In genomic region chr16:85049864-85050263, GRCh38 we compare ENCODE assay signal across 27 cellular contexts. TPM values are rescaled to one million over a fixed set of nuclear protein-coding genes. Genes with fewer than 3 reads are reported as not detected.
DNase-seq lines count a peak whose midpoint lies in the region; ATAC-seq, FAIRE-seq and TF ChIP-seq lines count a peak whose summit lies in the region.
"Had no signal": no experiment of that assay in that cellular context is flagged by ENCODE, and none has a peak within 500 bp of the region (broad histone marks: within the 10 kb centered on the region; RNA-seq: fewer than 3 reads in every experiment).

No MANE protein-coding gene starts in this region.

- H3K14ac ChIP-seq in IMR-90 (replicated peaks; ENCODE audit: low read depth, low read length): no peak overlapping the region

- BruUV-seq in IMR-90 (replicated peaks; lab: Mats Ljungman, UMichigan): no TSS peak

- TF ChIP-seq CTCF in IMR-90 (conservative IDR thresholded peaks at IDR 0.05; ENCODE audit: low read depth, low read length): no peak
- no peak for TF ChIP-seq CTCF in kidney (IDR thresholded peaks at IDR 0.05; ENCODE audit: borderline replicate concordance, extremely low read depth, insufficient read depth)
- no peak for TF ChIP-seq CTCF in D721Med (IDR thresholded peaks at IDR 0.05; ENCODE audit: insufficient read depth, missing control alignments)

- TF ChIP-seq POLR2A in IMR-90 (IDR thresholded peaks at IDR 0.05; ENCODE audit: low read depth, low read length): no peak

- no peak overlapping the region for H2BK15ac ChIP-seq in IMR-90 (ENCODE audit: low read depth, low read length)

- no peaks in the 10 kb centered on the region for H3K9me3 ChIP-seq in BLaER1
- no peaks in the 10 kb centered on the region for H3K9me3 ChIP-seq in IMR-90 (ENCODE audit: control insufficient read depth, insufficient read depth, low read length)
- no peaks in the 10 kb centered on the region for H3K9me3 ChIP-seq in kidney (ENCODE audit: control insufficient read depth in 1 of 2, low read length in 2 of 2)
- H3K9me3 ChIP-seq: A549, MG63 had no signal

- no peak overlapping the region for H3K56ac ChIP-seq in IMR-90 (ENCODE audit: extremely low read depth, insufficient read depth, low read length)

- H3K4me1 Mint-ChIP-seq in stimulated activated effector memory CD8-positive, alpha-beta T cell treated with anti-CD3 and anti-CD28 coated beads, Interleukin-12 subunit alpha, Interleukin-12 subunit beta, amount 100 ng/mL, for 72 hours: no peaks in the 10 kb centered on the region

- H4K8ac ChIP-seq in IMR-90 (ENCODE audit: low read depth in 2 of 2, low read length in 2 of 2): no peak overlapping the region

- H3K4me2 ChIP-seq in BLaER1: peak overlapping the region; percentile 82
- no peak overlapping the region for H3K4me2 ChIP-seq in IMR-90 (ENCODE audit: low read depth, low read length)
- H3K4me2 ChIP-seq: A549, PC-9 had no signal

- intact Hi-C loops in IMR-90 (cut with micrococcal nuclease) (no loop called here), kidney (cut with DNase I) (no loop called here), sciatic nerve (cut with DNase I) (no loop called here)

- no peak overlapping the region for H3K23ac ChIP-seq in IMR-90 (ENCODE audit: low read depth, low read length)

- peaks cover 3 to 21% of the 10 kb centered on the region in 2 experiments; a peak in 3 of 4 replicates for H3K79me1 ChIP-seq in IMR-90 (ENCODE audit: low read depth in 1 of 2, low read length in 2 of 2)

- H2BK120ac ChIP-seq in IMR-90 (ENCODE audit: low read depth, low read length): no peak overlapping the region

- H3K27ac ChIP-seq in BLaER1 (no peak overlapping the region), IMR-90 (ENCODE audit: insufficient read depth, low read length) (no peak overlapping the region), kidney (ENCODE audit: low read depth in 2 of 2, low read length in 2 of 2) (no peak overlapping the region)
- H3K27ac ChIP-seq: A549, C4-2B, PC-9 had no signal

- H4K5ac ChIP-seq in IMR-90 (ENCODE audit: low read depth, low read length): no peak overlapping the region

- H2AK5ac ChIP-seq in IMR-90 (ENCODE audit: low read depth, low read length): 0 out of 2 replicates have a peak overlapping the region, but pooled peaks have one; percentile 11

- DNase-seq in IMR-90 (no peak), kidney (peak; percentile 59), NCI-H1436 treated with DMSO at 0.1 percent for 48 hours (lab: John Stamatoyannopoulos, UW) (no peak), D721Med (ENCODE audit: insufficient read length, low spot score) (no peak), sciatic nerve (ENCODE audit: low spot score) (no peak), 8988T (no peak)
- DNase-seq in stimulated activated effector memory CD8-positive, alpha-beta T cell treated with anti-CD3 and anti-CD28 coated beads, Interleukin-12 subunit alpha, Interleukin-12 subunit beta, amount 100 ng/mL, for 72 hours (ENCODE audit: low spot score in 2 of 2): no peak
- DNase-seq: AML-193; CD8-positive, alpha-beta T cell; DMS79 treated with DMSO at 0.1 percent for 48 hours; GF-D8; KG1; NCI-H1105 treated with DMSO at 0.1 percent for 48 hours; NCI-H2029; NCI-H446; NCI-H524 treated with DMSO at 0.1 percent for 48 hours; NCI-H82; NK-92 treated with Interleukin-12 subunit alpha and Interleukin-12 subunit beta, amount 100 ng/mL, for 24 hours; PC-9; RPMI8226; SHP77 had no signal

- H3K9me3 Mint-ChIP-seq in stimulated activated effector memory CD8-positive, alpha-beta T cell treated with anti-CD3 and anti-CD28 coated beads, Interleukin-12 subunit alpha, Interleukin-12 subunit beta, amount 100 ng/mL, for 72 hours: no peaks in the 10 kb centered on the region
- H3K9me3 Mint-ChIP-seq: CD8-positive, alpha-beta T cell had no signal

- in situ Hi-C loops in IMR-90 (cut with MboI; ENCODE audit: low sequenced_read_pairs): no loop called here

- H2AFZ ChIP-seq in IMR-90 (replicated peaks; ENCODE audit: low read length, poor library complexity): no peak overlapping the region
- H2AFZ ChIP-seq: PC-9 had no signal

- H3K4me3 ChIP-seq in BLaER1: no peak overlapping the region
- no peak overlapping the region for H3K4me3 ChIP-seq in IMR-90 (ENCODE audit: insufficient read depth, low read depth, low read length)
- no peak overlapping the region for H3K4me3 ChIP-seq in kidney (ENCODE audit: low read length in 2 of 2)
- H3K4me3 ChIP-seq: A549, MG63, PC-9 had no signal

- H3K18ac ChIP-seq in IMR-90 (ENCODE audit: low read depth, low read length): no peak overlapping the region

- no peak overlapping the region for H2BK20ac ChIP-seq in IMR-90 (ENCODE audit: low read depth, low read length)

- peaks cover 5% of the 10 kb centered on the region; the same call in 1 of the 2 replicates for H4K20me1 ChIP-seq in BLaER1
- peaks cover 12% of the 10 kb centered on the region for H4K20me1 ChIP-seq in IMR-90 (ENCODE audit: insufficient read depth, low read length)

- peaks cover 3% of the 10 kb centered on the region for H3K9me1 ChIP-seq in IMR-90 (ENCODE audit: insufficient read depth, low read length)

- no peak overlapping the region for H3K4me3 Mint-ChIP-seq in stimulated activated effector memory CD8-positive, alpha-beta T cell treated with anti-CD3 and anti-CD28 coated beads, Interleukin-12 subunit alpha, Interleukin-12 subunit beta, amount 100 ng/mL, for 72 hours
- H3K4me3 Mint-ChIP-seq: CD8-positive, alpha-beta T cell had no signal

- H2AK9ac ChIP-seq in IMR-90 (replicated peaks; ENCODE audit: low read depth, low read length, poor library complexity): no peak overlapping the region

- CTCF ChIA-PET in IMR-90 (lab: Yijun Ruan, JAX): no interaction called here

- dilution Hi-C loops in IMR-90 (cut with HindIII; ENCODE audit: low sequenced_read_pairs, unreplicated experiment): no loop called here

- no peak overlapping the region for H2BK5ac ChIP-seq in IMR-90 (ENCODE audit: low read depth, low read length, poor library complexity, severe bottlenecking)

- H4K91ac ChIP-seq in IMR-90 (ENCODE audit: insufficient read depth, low read depth, low read length): no peak overlapping the region

- H3K27me3 ChIP-seq in BLaER1: peaks cover 34% of the 10 kb centered on the region
- H3K27me3 ChIP-seq in IMR-90 (ENCODE audit: control insufficient read depth, insufficient read depth, low read length): 0 out of 2 replicates have a peak, but pooled peaks cover 1% of the 10 kb centered on the region
- H3K27me3 ChIP-seq: MG63 had no signal

- WGBS in IMR-90 (ENCODE audit: extremely low coverage in 2 of 2, insufficient read length in 1 of 2), 2 experiments: 78% methylated on average over 4 of the region's 12 CpGs; no CpG with 5 or more reads in 1 of the 2 experiments

- FAIRE-seq in kidney (lab: Jason Lieb, UNC) (no peak), D721Med (lab: Jason Lieb, UNC) (no peak)
- FAIRE-seq: A549, GM12891 had no signal

- no peaks in the 10 kb centered on the region for H3K36me3 Mint-ChIP-seq in stimulated activated effector memory CD8-positive, alpha-beta T cell treated with anti-CD3 and anti-CD28 coated beads, Interleukin-12 subunit alpha, Interleukin-12 subunit beta, amount 100 ng/mL, for 72 hours

- no peak overlapping the region for H3K9ac ChIP-seq in BLaER1
- H3K9ac ChIP-seq in IMR-90 (ENCODE audit: low read depth, low read length): no peak overlapping the region
- no peak overlapping the region for H3K9ac ChIP-seq in kidney (ENCODE audit: low read length in 2 of 2)

- POLR2A ChIA-PET in IMR-90 (lab: Charles Lee; ENCODE audit: unreplicated experiment): interaction anchor here (1.0 kb wide), 1 partner anchor 19 kb away, joined by 3 read pairs; no protein-coding TSS in a partner anchor

- H3K36me3 ChIP-seq in BLaER1 (no peaks in the 10 kb centered on the region), IMR-90 (ENCODE audit: control insufficient read depth, insufficient read depth, low read length) (peaks cover 5% of the 10 kb centered on the region; the same call in 1 of the 2 replicates), kidney (ENCODE audit: control insufficient read depth in 1 of 2, insufficient read depth in 2 of 2, low read length in 2 of 2) (no peaks in the 10 kb centered on the region)
- H3K36me3 ChIP-seq: MG63 had no signal

- H3K4me1 ChIP-seq in BLaER1 (peaks cover 54% of the 10 kb centered on the region), IMR-90 (ENCODE audit: control insufficient read depth, insufficient read depth, low read length) (peaks cover 6% of the 10 kb centered on the region), kidney (ENCODE audit: control insufficient read depth in 1 of 2, insufficient read depth in 1 of 2, low read depth in 1 of 2, low read length in 2 of 2) (peaks cover 2 to 3% of the 10 kb centered on the region in 2 donors)
- H3K4me1 ChIP-seq: A549 had no signal

- ATAC-seq in IMR-90 (ENCODE audit: low read depth) (no peak), sciatic nerve (no peak)
- ATAC-seq in stimulated activated effector memory CD8-positive, alpha-beta T cell treated with anti-CD3 and anti-CD28 coated beads, Interleukin-12 subunit alpha, Interleukin-12 subunit beta, amount 100 ng/mL, for 72 hours: no peak
- ATAC-seq: A549; CD8-positive, alpha-beta T cell; HCT116 had no signal

- H3K27ac Mint-ChIP-seq in stimulated activated effector memory CD8-positive, alpha-beta T cell treated with anti-CD3 and anti-CD28 coated beads, Interleukin-12 subunit alpha, Interleukin-12 subunit beta, amount 100 ng/mL, for 72 hours: peak overlapping the region; percentile 75
- H3K27ac Mint-ChIP-seq: CD8-positive, alpha-beta T cell had no signal

- no peak overlapping the region for H3K4ac ChIP-seq in IMR-90 (ENCODE audit: low read depth, low read length)

- TF ChIP-seq RAD21 in IMR-90 (IDR thresholded peaks at IDR 0.05; ENCODE audit: low read length): no peak

TF ChIP-seq in IMR-90, 13 proteins besides CTCF, POLR2A, EP300 and RAD21:
- no peak for TF ChIP-seq BHLHE40 (IDR thresholded peaks at IDR 0.05; ENCODE audit: low read depth, low read length)
- TF ChIP-seq CEBPB (IDR thresholded peaks at IDR 0.05; ENCODE audit: low read depth, low read length): no peak
TF ChIP-seq in IMR-90: peak in this region for 0.

RNA-seq across cellular contexts. Expression of gene KIAA0513, which starts 22.3 kb away (rescaled TPM):
- total RNA-seq in IMR-90 (2012; rRNA removed) (9.5 and 10.3 TPM in 2 replicates), kidney (19.2 TPM), sciatic nerve (12.6 TPM)
- polyA plus RNA-seq in IMR-90 (2012; rRNA removed) (9.5 and 11.4 TPM in 2 replicates), kidney (ENCODE audit: insufficient read depth, low read depth, low replicate concordance) (2.6 TPM)
- 5.7 and 7.2 TPM in 2 replicates for polyA plus RNA-seq in IMR-90 (2012; cell fraction: cytosol; rRNA removed)
- 10.8 and 15.5 TPM in 2 replicates for polyA plus RNA-seq in IMR-90 (2012; cell fraction: nucleus; rRNA removed; ENCODE audit: low replicate concordance)

RNA-seq across cellular contexts. Expression of gene ZDHHC7, which starts 38.5 kb away (rescaled TPM):
- 80.1 and 81.1 TPM in 2 replicates for total RNA-seq in IMR-90 (2012; rRNA removed)
- 97.1 and 104 TPM in 2 replicates for polyA plus RNA-seq in IMR-90 (2012; rRNA removed)
- polyA plus RNA-seq in IMR-90 (2012; cell fraction: cytosol; rRNA removed): 86.7 and 88.8 TPM in 2 replicates
- polyA plus RNA-seq in IMR-90 (2012; cell fraction: nucleus; rRNA removed; ENCODE audit: low replicate concordance): 63.2 and 114 TPM in 2 replicates
- total RNA-seq in kidney: 54.4 TPM
- 23.4 TPM for polyA plus RNA-seq in kidney (ENCODE audit: insufficient read depth, low read depth, low replicate concordance)
- 48.8 TPM for total RNA-seq in sciatic nerve
